ENCODE assay signal across 1 cellular context in the genomic region with DNA sequence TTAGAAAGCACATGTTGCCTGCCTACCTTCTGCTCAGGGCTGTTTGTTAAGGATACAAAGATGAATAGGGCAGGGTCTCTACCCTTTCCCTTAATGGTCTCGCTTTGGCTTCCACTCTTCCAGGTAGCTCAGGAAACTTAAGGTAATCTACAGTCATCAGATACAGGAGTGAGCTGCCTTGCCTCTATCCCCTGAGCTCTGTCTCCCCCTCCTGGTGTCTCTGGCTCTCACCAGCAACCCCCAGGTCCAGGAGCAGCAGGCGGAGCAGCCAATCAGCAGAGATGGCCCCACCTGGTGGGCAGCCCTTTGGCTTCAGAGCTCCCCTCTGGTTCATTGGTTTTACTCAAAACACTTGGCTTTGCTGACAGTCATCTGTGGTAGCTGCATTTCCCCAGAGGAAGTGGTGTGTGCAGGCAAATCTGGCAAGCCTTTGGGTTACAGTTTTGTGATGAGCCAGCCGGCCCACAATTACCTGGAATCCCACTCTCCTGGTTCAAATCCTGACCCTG.
TF ChIP-seq lines count a peak whose summit lies in the region.

No MANE protein-coding gene starts in this region.

TF ChIP-seq in HepG2, 621 proteins besides CTCF, POLR2A, EP300 and RAD21 (continued from another document):
- TF ChIP-seq KDM3A (CRISPR knock-in tag; IDR thresholded peaks at IDR 0.05; ENCODE audit: low read depth) (0 out of 2 replicates have a peak, but pooled peaks have one; percentile 71), TGIF2 (CRISPR knock-in tag; IDR thresholded peaks at IDR 0.05) (no peak), STAG1 (CRISPR knock-in tag; IDR thresholded peaks at IDR 0.05) (peak; percentile 98), FOSL2 (CRISPR knock-in tag; IDR thresholded peaks at IDR 0.05) (0 out of 2 replicates have a peak, but pooled peaks have one; percentile 42), HDAC2 (CRISPR knock-in tag; IDR thresholded peaks at IDR 0.05) (0 out of 2 replicates have a peak, but pooled peaks have one; percentile 13), RXRB (CRISPR knock-in tag; IDR thresholded peaks at IDR 0.05; ENCODE audit: borderline replicate concordance) (0 out of 2 replicates have a peak, but pooled peaks have one; percentile 32), NFYB (CRISPR knock-in tag; IDR thresholded peaks at IDR 0.05) (peak; percentile 77), MXI1 (IDR thresholded peaks at IDR 0.05; ENCODE audit: borderline replicate concordance, low read depth, low read length) (peak; percentile 40; the same call in 1 of the 3 replicates), CBX1 (IDR thresholded peaks at IDR 0.05; ENCODE audit: low read depth) (peak; percentile 60), IRF2 (CRISPR knock-in tag; IDR thresholded peaks at IDR 0.05) (no peak), SAP130 (CRISPR knock-in tag; IDR thresholded peaks at IDR 0.05; ENCODE audit: low read depth) (0 out of 2 replicates have a peak, but pooled peaks have one; percentile 41), POLR2G (IDR thresholded peaks at IDR 0.05; ENCODE audit: low read depth, low read length) (no peak), ZNF331 (CRISPR knock-in tag; IDR thresholded peaks at IDR 0.05) (0 out of 2 replicates have a peak, but pooled peaks have one; percentile 38), SP1 (IDR thresholded peaks at IDR 0.05) (no peak), SP1 (CRISPR knock-in tag; IDR thresholded peaks at IDR 0.05) (peak; percentile 37; the same call in 1 of the 2 replicates), EED (CRISPR knock-in tag; IDR thresholded peaks at IDR 0.05) (no peak)
- TF ChIP-seq, protein P1, sequence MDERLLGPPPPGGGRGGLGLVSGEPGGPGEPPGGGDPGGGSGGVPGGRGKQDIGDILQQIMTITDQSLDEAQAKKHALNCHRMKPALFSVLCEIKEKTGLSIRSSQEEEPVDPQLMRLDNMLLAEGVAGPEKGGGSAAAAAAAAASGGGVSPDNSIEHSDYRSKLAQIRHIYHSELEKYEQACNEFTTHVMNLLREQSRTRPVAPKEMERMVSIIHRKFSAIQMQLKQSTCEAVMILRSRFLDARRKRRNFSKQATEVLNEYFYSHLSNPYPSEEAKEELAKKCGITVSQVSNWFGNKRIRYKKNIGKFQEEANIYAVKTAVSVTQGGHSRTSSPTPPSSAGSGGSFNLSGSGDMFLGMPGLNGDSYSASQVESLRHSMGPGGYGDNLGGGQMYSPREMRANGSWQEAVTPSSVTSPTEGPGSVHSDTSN (CRISPR knock-in tag; IDR thresholded peaks at IDR 0.05) = peak; percentile 75
